In genomic region chr6:25652007-25652515, GRCh38 we compare ENCODE assay signal across 1 cellular context.
TF ChIP-seq lines count a peak whose summit lies in the region.

Gene SCGN (plus strand): TSS chr6:25652215. CDS start chr6:25652404, 189 bp downstream.

TF ChIP-seq in HepG2, 621 proteins besides CTCF, POLR2A, EP300 and RAD21 (continued from another document and continues in another):
- TF ChIP-seq GATAD2A (CRISPR knock-in tag; IDR thresholded peaks at IDR 0.05) (peak; percentile 74), ERF (CRISPR knock-in tag; IDR thresholded peaks at IDR 0.05) (peak; percentile 99), ZNF776 (CRISPR knock-in tag; IDR thresholded peaks at IDR 0.05) (peak; percentile 84; the same call in 1 of the 2 replicates), ZNF781 (CRISPR knock-in tag; IDR thresholded peaks at IDR 0.05; ENCODE audit: borderline replicate concordance, not compliant biosample characterization) (peak; percentile 99), ISL2 (CRISPR knock-in tag; IDR thresholded peaks at IDR 0.05) (peak; percentile 80), ELF4 (CRISPR knock-in tag; IDR thresholded peaks at IDR 0.05; ENCODE audit: borderline replicate concordance) (peak; percentile 76; the same call in 1 of the 2 replicates), CENPBD1 (CRISPR knock-in tag; IDR thresholded peaks at IDR 0.05; ENCODE audit: borderline replicate concordance, low read depth) (peak; percentile 87; the same call in 1 of the 2 replicates), ZNF30 (CRISPR knock-in tag; IDR thresholded peaks at IDR 0.05) (peak; percentile 91), ZHX2 (IDR thresholded peaks at IDR 0.05; ENCODE audit: low read depth) (no peak), ZHX2 (CRISPR knock-in tag; IDR thresholded peaks at IDR 0.05; ENCODE audit: borderline replicate concordance) (peak; percentile 95), ZNF556 (CRISPR knock-in tag; IDR thresholded peaks at IDR 0.05; ENCODE audit: borderline replicate concordance) (peak; percentile 89; the same call in 1 of the 2 replicates), SRSF4 (IDR thresholded peaks at IDR 0.05; ENCODE audit: low read depth, low read length, poor library complexity, severe bottlenecking) (no peak), ZSCAN21 (CRISPR knock-in tag; IDR thresholded peaks at IDR 0.05; ENCODE audit: borderline replicate concordance) (peak; percentile 94), ZNF619 (CRISPR knock-in tag; IDR thresholded peaks at IDR 0.05) (no peak), CBFB (CRISPR knock-in tag; IDR thresholded peaks at IDR 0.05) (peak; percentile 71), ATAD3A (CRISPR knock-in tag; IDR thresholded peaks at IDR 0.05) (peak; percentile 72; the same call in 1 of the 2 replicates), ZNF382 (CRISPR knock-in tag; IDR thresholded peaks at IDR 0.05; ENCODE audit: borderline replicate concordance) (no peak), ZHX1 (CRISPR knock-in tag; IDR thresholded peaks at IDR 0.05; ENCODE audit: low read depth) (peak; percentile 64; the same call in 1 of the 2 replicates), TP53 (CRISPR knock-in tag; conservative IDR thresholded peaks at IDR 0.05) (peak; percentile 90; the same call in 1 of the 2 replicates), ZNF629 (CRISPR knock-in tag; conservative IDR thresholded peaks at IDR 0.05) (no peak; the same call in 1 of the 2 replicates), GABPA (IDR thresholded peaks at IDR 0.05; ENCODE audit: low read depth, low read length) (no peak), GABPA (CRISPR knock-in tag; IDR thresholded peaks at IDR 0.05; ENCODE audit: low read depth) (no peak), NFIB (CRISPR knock-in tag; IDR thresholded peaks at IDR 0.05; ENCODE audit: borderline replicate concordance) (0 out of 2 replicates have a peak, but pooled peaks have one; percentile 71), ZNF121 (CRISPR knock-in tag; IDR thresholded peaks at IDR 0.05) (peak; percentile 19; the same call in 1 of the 2 replicates), ZNF552 (CRISPR knock-in tag; IDR thresholded peaks at IDR 0.05; ENCODE audit: borderline replicate concordance) (0 out of 2 replicates have a peak, but pooled peaks have one; percentile 7), BORCS8-MEF2B (CRISPR knock-in tag; IDR thresholded peaks at IDR 0.05) (peak; percentile 99), ZFP36 (IDR thresholded peaks at IDR 0.05; ENCODE audit: borderline replicate concordance, low read depth, low read length, partially characterized antibody) (no peak), HMGXB3 (CRISPR knock-in tag; IDR thresholded peaks at IDR 0.05; ENCODE audit: borderline replicate concordance) (peak; percentile 94), ZNF674 (CRISPR knock-in tag; IDR thresholded peaks at IDR 0.05; ENCODE audit: low read depth) (peak; percentile 89), DPF2 (CRISPR knock-in tag; IDR thresholded peaks at IDR 0.05; ENCODE audit: borderline replicate concordance, low read depth) (0 out of 2 replicates have a peak, but pooled peaks have one; percentile 34)
- TF ChIP-seq, protein P1, sequence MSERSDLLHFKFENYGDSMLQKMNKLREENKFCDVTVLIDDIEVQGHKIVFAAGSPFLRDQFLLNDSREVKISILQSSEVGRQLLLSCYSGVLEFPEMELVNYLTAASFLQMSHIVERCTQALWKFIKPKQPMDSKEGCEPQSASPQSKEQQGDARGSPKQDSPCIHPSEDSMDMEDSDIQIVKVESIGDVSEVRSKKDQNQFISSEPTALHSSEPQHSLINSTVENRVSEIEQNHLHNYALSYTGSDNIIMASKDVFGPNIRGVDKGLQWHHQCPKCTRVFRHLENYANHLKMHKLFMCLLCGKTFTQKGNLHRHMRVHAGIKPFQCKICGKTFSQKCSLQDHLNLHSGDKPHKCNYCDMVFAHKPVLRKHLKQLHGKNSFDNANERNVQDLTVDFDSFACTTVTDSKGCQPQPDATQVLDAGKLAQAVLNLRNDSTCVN (CRISPR knock-in tag; IDR thresholded peaks at IDR 0.05; ENCODE audit: borderline replicate concordance) = peak; percentile 94
- TF ChIP-seq, protein P2, sequence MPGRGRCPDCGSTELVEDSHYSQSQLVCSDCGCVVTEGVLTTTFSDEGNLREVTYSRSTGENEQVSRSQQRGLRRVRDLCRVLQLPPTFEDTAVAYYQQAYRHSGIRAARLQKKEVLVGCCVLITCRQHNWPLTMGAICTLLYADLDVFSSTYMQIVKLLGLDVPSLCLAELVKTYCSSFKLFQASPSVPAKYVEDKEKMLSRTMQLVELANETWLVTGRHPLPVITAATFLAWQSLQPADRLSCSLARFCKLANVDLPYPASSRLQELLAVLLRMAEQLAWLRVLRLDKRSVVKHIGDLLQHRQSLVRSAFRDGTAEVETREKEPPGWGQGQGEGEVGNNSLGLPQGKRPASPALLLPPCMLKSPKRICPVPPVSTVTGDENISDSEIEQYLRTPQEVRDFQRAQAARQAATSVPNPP (CRISPR knock-in tag; IDR thresholded peaks at IDR 0.05) = peak; percentile 61; the same call in 1 of the 2 replicates
- TF ChIP-seq, protein P3, sequence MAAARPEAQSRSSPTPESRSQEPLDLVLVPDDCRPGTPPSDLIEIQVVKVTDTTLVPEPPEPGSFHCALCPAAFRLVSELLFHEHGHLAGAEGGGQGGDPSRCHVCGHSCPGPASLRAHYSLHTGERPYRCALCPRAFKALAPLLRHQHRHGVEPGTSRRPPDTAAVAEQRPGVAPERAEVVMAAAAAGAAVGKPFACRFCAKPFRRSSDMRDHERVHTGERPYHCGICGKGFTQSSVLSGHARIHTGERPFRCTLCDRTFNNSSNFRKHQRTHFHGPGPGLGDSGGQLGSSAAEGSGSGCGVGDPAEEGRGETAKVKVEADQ (CRISPR knock-in tag; IDR thresholded peaks at IDR 0.05; ENCODE audit: borderline replicate concordance) = peak; percentile 91; the same call in 1 of the 2 replicates
- TF ChIP-seq, protein P4, sequence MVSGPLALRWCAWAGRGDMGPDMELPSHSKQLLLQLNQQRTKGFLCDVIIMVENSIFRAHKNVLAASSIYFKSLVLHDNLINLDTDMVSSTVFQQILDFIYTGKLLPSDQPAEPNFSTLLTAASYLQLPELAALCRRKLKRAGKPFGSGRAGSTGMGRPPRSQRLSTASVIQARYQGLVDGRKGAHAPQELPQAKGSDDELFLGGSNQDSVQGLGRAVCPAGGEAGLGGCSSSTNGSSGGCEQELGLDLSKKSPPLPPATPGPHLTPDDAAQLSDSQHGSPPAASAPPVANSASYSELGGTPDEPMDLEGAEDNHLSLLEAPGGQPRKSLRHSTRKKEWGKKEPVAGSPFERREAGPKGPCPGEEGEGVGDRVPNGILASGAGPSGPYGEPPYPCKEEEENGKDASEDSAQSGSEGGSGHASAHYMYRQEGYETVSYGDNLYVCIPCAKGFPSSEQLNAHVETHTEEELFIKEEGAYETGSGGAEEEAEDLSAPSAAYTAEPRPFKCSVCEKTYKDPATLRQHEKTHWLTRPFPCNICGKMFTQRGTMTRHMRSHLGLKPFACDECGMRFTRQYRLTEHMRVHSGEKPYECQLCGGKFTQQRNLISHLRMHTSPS (CRISPR knock-in tag; IDR thresholded peaks at IDR 0.05; ENCODE audit: low read depth) = no peak
- TF ChIP-seq, protein P5, sequence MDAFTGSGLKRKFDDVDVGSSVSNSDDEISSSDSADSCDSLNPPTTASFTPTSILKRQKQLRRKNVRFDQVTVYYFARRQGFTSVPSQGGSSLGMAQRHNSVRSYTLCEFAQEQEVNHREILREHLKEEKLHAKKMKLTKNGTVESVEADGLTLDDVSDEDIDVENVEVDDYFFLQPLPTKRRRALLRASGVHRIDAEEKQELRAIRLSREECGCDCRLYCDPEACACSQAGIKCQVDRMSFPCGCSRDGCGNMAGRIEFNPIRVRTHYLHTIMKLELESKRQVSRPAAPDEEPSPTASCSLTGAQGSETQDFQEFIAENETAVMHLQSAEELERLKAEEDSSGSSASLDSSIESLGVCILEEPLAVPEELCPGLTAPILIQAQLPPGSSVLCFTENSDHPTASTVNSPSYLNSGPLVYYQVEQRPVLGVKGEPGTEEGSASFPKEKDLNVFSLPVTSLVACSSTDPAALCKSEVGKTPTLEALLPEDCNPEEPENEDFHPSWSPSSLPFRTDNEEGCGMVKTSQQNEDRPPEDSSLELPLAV (CRISPR knock-in tag; conservative IDR thresholded peaks at IDR 0.05; ENCODE audit: low read depth) = no peak
